17 cellular contexts compared by ENCODE assay signal in genomic region chr1:56033321-56034037, GRCh38.
"Had no signal": no experiment of that assay in that cellular context is flagged by ENCODE, and none has a peak within 500 bp of the region (broad histone marks: within the 10 kb centered on the region; RNA-seq: fewer than 3 reads in every experiment).

No MANE protein-coding gene starts in this region.

- H3K4me3 ChIP-seq: lower lobe of right lung, testis, uterus had no signal

- H3K4me1 Mint-ChIP-seq: activated B cell treated with CpG ODN at 0.5 μM for 24 hours; activated CD4-positive, alpha-beta T cell treated with anti-CD3 and anti-CD28 coated beads, Interleukin-2, amount 10 ng/mL, durations not matched to agents 24 days and 14 days; naive B cell; stimulated activated naive CD8-positive, alpha-beta T cell treated with anti-CD3 and anti-CD28 coated beads, Interleukin-15, amount 100 ng/mL, for 72 hours; T-helper 17 cell had no signal

- H3K36me3 ChIP-seq: lower lobe of right lung, uterus had no signal

- H3K9me3 Mint-ChIP-seq: activated B cell treated with CpG ODN at 0.5 μM for 24 hours; activated CD4-positive, alpha-beta T cell treated with anti-CD3 and anti-CD28 coated beads, Interleukin-2, amount 10 ng/mL, durations not matched to agents 24 days and 14 days; dendritic cell treated with granulocyte-macrophage colony-stimulating factor and Interleukin-4, amounts not matched to agents 40 ng/mL and 50 ng/mL, for 4 days had no signal

- H3K9me3 ChIP-seq: lower lobe of right lung, testis, uterus had no signal

- DNase-seq: activated B cell treated with CpG ODN at 0.5 μM for 24 hours; activated CD4-positive, alpha-beta T cell treated with anti-CD3 and anti-CD28 coated beads, Interleukin-2, amount 10 ng/mL, durations not matched to agents 24 days and 14 days; activated naive CD4-positive, alpha-beta T cell; effector memory CD8-positive, alpha-beta T cell; hypothalamus; lower lobe of right lung; midbrain; naive B cell; stimulated activated CD4-positive, alpha-beta T cell treated with anti-CD3 and anti-CD28 coated beads, Interleukin-15, amount 100 ng/mL, for 24 hours; stimulated activated CD4-positive, alpha-beta T cell treated with anti-CD3 and anti-CD28 coated beads, Interleukin-4, amount 100 ng/mL, for 24 hours; stimulated activated naive CD8-positive, alpha-beta T cell treated with anti-CD3 and anti-CD28 coated beads, Interleukin-15, amount 100 ng/mL, for 72 hours; T-helper 17 cell; testis; uterus had no signal

- H3K27ac ChIP-seq: epithelial cell of prostate, lower lobe of right lung, testis, uterus had no signal

- H3K4me1 ChIP-seq: lower lobe of right lung, testis, uterus had no signal

- H3K27me3 ChIP-seq: testis, uterus had no signal

- H3K4me3 Mint-ChIP-seq: activated B cell treated with CpG ODN at 0.5 μM for 24 hours; activated CD4-positive, alpha-beta T cell treated with anti-CD3 and anti-CD28 coated beads, Interleukin-2, amount 10 ng/mL, durations not matched to agents 24 days and 14 days; activated T-helper 1 cell treated with anti-CD3 and anti-CD28 coated beads, Interleukin-12 subunit alpha, Interleukin-12 subunit beta, Interleukin-2, Interleukin-4 antibody, amounts not matched to agents 30 ng/mL and 10 ng/mL and 1 ng/mL, durations not matched to agents 14 hours and 24 hours and 36 hours; dendritic cell treated with granulocyte-macrophage colony-stimulating factor and Interleukin-4, amounts not matched to agents 40 ng/mL and 50 ng/mL, for 4 days; effector memory CD8-positive, alpha-beta T cell; naive B cell; stimulated activated naive CD8-positive, alpha-beta T cell treated with anti-CD3 and anti-CD28 coated beads, Interleukin-15, amount 100 ng/mL, for 72 hours; T-helper 17 cell had no signal

- ATAC-seq: effector memory CD8-positive, alpha-beta T cell; lower lobe of right lung; stimulated activated naive CD8-positive, alpha-beta T cell treated with anti-CD3 and anti-CD28 coated beads, Interleukin-15, amount 100 ng/mL, for 72 hours; T-helper 17 cell had no signal

- H3K27ac Mint-ChIP-seq: activated B cell treated with CpG ODN at 0.5 μM for 24 hours; activated CD4-positive, alpha-beta T cell treated with anti-CD3 and anti-CD28 coated beads, Interleukin-2, amount 10 ng/mL, durations not matched to agents 24 days and 14 days; activated T-helper 1 cell treated with anti-CD3 and anti-CD28 coated beads, Interleukin-12 subunit alpha, Interleukin-12 subunit beta, Interleukin-2, Interleukin-4 antibody, amounts not matched to agents 30 ng/mL and 10 ng/mL and 1 ng/mL, durations not matched to agents 14 hours and 24 hours and 36 hours; dendritic cell treated with granulocyte-macrophage colony-stimulating factor and Interleukin-4, amounts not matched to agents 40 ng/mL and 50 ng/mL, for 4 days; effector memory CD8-positive, alpha-beta T cell; naive B cell; stimulated activated naive CD8-positive, alpha-beta T cell treated with anti-CD3 and anti-CD28 coated beads, Interleukin-15, amount 100 ng/mL, for 72 hours; T-helper 17 cell had no signal

- H3K27me3 Mint-ChIP-seq: activated CD4-positive, alpha-beta T cell treated with anti-CD3 and anti-CD28 coated beads, Interleukin-2, amount 10 ng/mL, durations not matched to agents 24 days and 14 days; stimulated activated naive CD8-positive, alpha-beta T cell treated with anti-CD3 and anti-CD28 coated beads, Interleukin-15, amount 100 ng/mL, for 72 hours had no signal
